Comparison of ENCODE assay signal across 16 cellular contexts in the genomic region with DNA sequence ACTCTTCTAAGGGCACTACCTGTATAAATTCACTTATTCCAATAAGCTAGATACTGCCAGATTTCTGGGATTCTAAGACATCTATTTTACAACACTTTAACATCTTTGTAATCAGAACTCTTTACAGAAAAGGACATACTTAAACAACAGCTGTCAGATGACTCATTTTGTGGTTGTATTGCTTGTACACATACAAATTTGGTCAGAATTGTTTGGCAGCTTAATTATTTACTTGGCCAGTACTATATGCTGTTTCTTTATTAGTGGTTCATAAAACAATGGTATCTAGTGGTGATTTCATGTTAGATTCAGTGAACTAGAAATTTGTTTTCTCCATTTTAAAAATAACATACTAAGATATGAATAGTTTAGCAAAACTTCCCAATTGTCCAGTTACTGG. TPM values are rescaled to one million over a fixed set of nuclear protein-coding genes. Genes with fewer than 3 reads are reported as not detected.
A peak's percentile ranks its signal among the peaks of the same experiment; 100 is the strongest.
DNase-seq lines count a peak whose midpoint lies in the region; ATAC-seq and TF ChIP-seq lines count a peak whose summit lies in the region.
"Had no signal": no experiment of that assay in that cellular context is flagged by ENCODE, and none has a peak within 500 bp of the region (broad histone marks: within the 10 kb centered on the region; RNA-seq: fewer than 3 reads in every experiment).

No MANE protein-coding gene starts in this region.

- no peaks in the 10 kb centered on the region for H3K36me3 ChIP-seq in osteoblast (ENCODE audit: insufficient read depth, low read length)
- H3K36me3 ChIP-seq in right lobe of liver: no peaks in the 10 kb centered on the region
- H3K36me3 ChIP-seq: thyroid gland had no signal

- no peak overlapping the region for H2AFZ ChIP-seq in osteoblast (ENCODE audit: low read length)
- H2AFZ ChIP-seq: GM23338 had no signal

- intact Hi-C loops in right lobe of liver (cut with DNase I): no loop called here

- H3K4me3 ChIP-seq in osteoblast (ENCODE audit: insufficient read depth, low read length) (no peak overlapping the region), right lobe of liver (no peak overlapping the region)
- H3K4me3 ChIP-seq: GM23338, thyroid gland had no signal

- H3K27ac ChIP-seq in osteoblast (ENCODE audit: low read depth, low read length): peak overlapping the region; percentile 39
- no peak overlapping the region for H3K27ac ChIP-seq in right lobe of liver
- H3K27ac ChIP-seq: thyroid gland had no signal

- ATAC-seq in right lobe of liver: no peak
- ATAC-seq: GM23338, T-cell had no signal

- no peaks in the 10 kb centered on the region for H3K27me3 ChIP-seq in osteoblast (ENCODE audit: insufficient read depth, low read length)
- H3K27me3 ChIP-seq in right lobe of liver: no peaks in the 10 kb centered on the region
- H3K27me3 ChIP-seq: thyroid gland had no signal

- peak; percentile 60 for DNase-seq in GM04504 (ENCODE audit: low read depth)
- DNase-seq in LHCN-M2 (ENCODE audit: low read depth): peak; percentile 97
- DNase-seq in dedifferentiated amniotic fluid mesenchymal stem cell (ENCODE audit: extremely low spot score): peak; percentile 27
- DNase-seq in osteoblast (ENCODE audit: insufficient read length, low spot score, missing footprints): no peak
- DNase-seq in stimulated activated naive CD4-positive, alpha-beta T cell treated with Interleukin-2 at 50 U/mL for 16 hours (lab: John Stamatoyannopoulos, UW): no peak
- no peak for DNase-seq in effector CD4-positive, alpha-beta T cell
- DNase-seq in right lobe of liver: no peak
- DNase-seq: activated CD4-positive, alpha-beta memory T cell treated with anti-CD3 and anti-CD28 coated beads for 36 hours; activated naive CD4-positive, alpha-beta T cell treated with anti-CD3 and anti-CD28 coated beads, Interleukin-2, amount 50 U/mL, for 16 hours; effector memory CD4-positive, alpha-beta T cell; islet precursor cell; NCI-H526; nucleus accumbens; T-cell; thyroid gland had no signal

- H3K9me3 ChIP-seq in osteoblast (ENCODE audit: low read depth, low read length): no peaks in the 10 kb centered on the region
- H3K9me3 ChIP-seq in right lobe of liver: no peaks in the 10 kb centered on the region
- H3K9me3 ChIP-seq: thyroid gland had no signal

- no peak for TF ChIP-seq POLR2A in right lobe of liver (IDR thresholded peaks at IDR 0.05)

- no peak overlapping the region for H3K4me2 ChIP-seq in osteoblast (ENCODE audit: insufficient read depth, low read length)
- H3K4me2 ChIP-seq: GM23338 had no signal

- H3K79me2 ChIP-seq in osteoblast (ENCODE audit: insufficient read depth, low read length): no peaks in the 10 kb centered on the region

- peaks cover 22% of the 10 kb centered on the region for H3K4me1 ChIP-seq in osteoblast (ENCODE audit: insufficient read depth, low read length)
- no peaks in the 10 kb centered on the region for H3K4me1 ChIP-seq in right lobe of liver

- TF ChIP-seq CTCF in osteoblast (IDR thresholded peaks at IDR 0.05; ENCODE audit: extremely low read depth, low read depth, low read length): no peak
- no peak for TF ChIP-seq CTCF in right lobe of liver (IDR thresholded peaks at IDR 0.05)

- no peaks in the 10 kb centered on the region for H4K20me1 ChIP-seq in osteoblast (ENCODE audit: insufficient read depth, low read length)

RNA-seq across cellular contexts. Expression of gene PALLD, which starts 27.2 kb away (rescaled TPM):
- total RNA-seq in LHCN-M2 (2014; rRNA removed) (143 and 176 TPM in 2 replicates), osteoblast (244 and 254 TPM in 2 replicates), right lobe of liver (10 to 100 TPM in 5 of 6 experiments, 1 to 10 TPM in 1; 7.7 to 81.6 (median 24.8) TPM)
- 406 TPM for polyA plus RNA-seq in LHCN-M2 (2012)

RNA-seq across cellular contexts. Expression of gene DDX60L, which starts 43.7 kb away (rescaled TPM):
- 27.2 and 41.3 TPM in 2 replicates for total RNA-seq in LHCN-M2 (2014; rRNA removed)
- 15.6 TPM for polyA plus RNA-seq in LHCN-M2 (2012)
- total RNA-seq in osteoblast: 25.0 and 31.1 TPM in 2 replicates
- total RNA-seq in right lobe of liver: 10 to 100 TPM in 3 of 6 experiments, 1 to 10 TPM in 3; 6.6 to 16.6 (median 10.4) TPM

Comparison
In these comparisons a context has a peak if more than half of its experiments do, and no peak if none do; other contexts are left out.
1. DNase-seq: peak in GM04504 (single experiment), LHCN-M2 (single experiment) and dedifferentiated amniotic fluid mesenchymal stem cell (single experiment); none in osteoblast (single experiment), stimulated activated naive CD4-positive, alpha-beta T cell treated with Interleukin-2 at 50 U/mL for 16 hours (single experiment), effector CD4-positive, alpha-beta T cell (single experiment) and right lobe of liver (0 of 3).